10 cellular contexts compared by ENCODE assay signal in genomic region chr15:70741677-70742293, GRCh38. TPM values are rescaled to one million over a fixed set of nuclear protein-coding genes. Genes with fewer than 3 reads are reported as not detected.
DNase-seq lines count a peak whose midpoint lies in the region; ATAC-seq, FAIRE-seq and TF ChIP-seq lines count a peak whose summit lies in the region.
"Had no signal": no experiment of that assay in that cellular context is flagged by ENCODE, and none has a peak within 500 bp of the region (broad histone marks: within the 10 kb centered on the region; RNA-seq: fewer than 3 reads in every experiment).

No MANE protein-coding gene starts in this region.

- no peak overlapping the region for H3K27ac Mint-ChIP-seq in CD4-positive, alpha-beta T cell
- H3K27ac Mint-ChIP-seq: effector memory CD8-positive, alpha-beta T cell had no signal

- intact Hi-C loops in CD4-positive, alpha-beta T cell (cut with DNase I, micrococcal nuclease) = no loop called here

- no peak overlapping the region for H3K4me3 Mint-ChIP-seq in CD4-positive, alpha-beta T cell
- H3K4me3 Mint-ChIP-seq: effector memory CD8-positive, alpha-beta T cell had no signal

- H3K9ac ChIP-seq in adipocyte (ENCODE audit: low read length) = peak overlapping the region; percentile 65

- no peaks in the 10 kb centered on the region for H3K9me3 Mint-ChIP-seq in CD4-positive, alpha-beta T cell
- H3K9me3 Mint-ChIP-seq: effector memory CD8-positive, alpha-beta T cell had no signal

- TF ChIP-seq CTCF in CD4-positive, alpha-beta T cell (IDR thresholded peaks at IDR 0.05) = no peak

- peaks cover 34% of the 10 kb centered on the region for H3K4me1 ChIP-seq in adipocyte (ENCODE audit: control insufficient read depth, insufficient read depth, low read length)

- no peaks in the 10 kb centered on the region for H3K27me3 ChIP-seq in adipocyte (replicated peaks; ENCODE audit: control insufficient read depth, insufficient read depth, low read length)
- no peaks in the 10 kb centered on the region for H3K27me3 ChIP-seq in CD4-positive, alpha-beta T cell (ENCODE audit: control insufficient read depth, insufficient read depth, low read length)

- POLR2A ChIA-PET in CD4-positive, alpha-beta T cell (lab: Charles Lee) = no interaction called here

- no peaks in the 10 kb centered on the region for H3K36me3 ChIP-seq in adipocyte (ENCODE audit: control insufficient read depth, insufficient read depth, low read length, severe bottlenecking)

- ATAC-seq in GM19035 (IDR thresholded peaks at IDR 0.05; ENCODE audit: unreplicated experiment) = no peak
- no peak for ATAC-seq in CD4-positive, alpha-beta T cell (ENCODE audit: poor library complexity)
- ATAC-seq: effector memory CD8-positive, alpha-beta T cell had no signal

- DNase-seq in SKM-1 treated with dmso at 0.1 percent for 144 hours (lab: John Stamatoyannopoulos, UW; ENCODE audit: unreplicated experiment) (peak; percentile 49), SKM-1 (lab: John Stamatoyannopoulos, UW; ENCODE audit: unreplicated experiment) (no peak), adipocyte (ENCODE audit: low read depth) (peak; percentile 59), kidney tubule cell (ENCODE audit: low spot score) (peak; percentile 47), urothelium cell line (ENCODE audit: low spot score) (peak; percentile 20), frontal cortex (ENCODE audit: low spot score in 2 of 2) (no peak)
- DNase-seq in CD4-positive, alpha-beta T cell = no peak
- DNase-seq: effector memory CD8-positive, alpha-beta T cell; NCI-H1694 treated with DMSO at 0.1 percent for 48 hours had no signal

- FAIRE-seq in urothelium cell line (lab: Jason Lieb, UNC) = no peak
- no peak for FAIRE-seq in frontal cortex (lab: Jason Lieb, UNC)

- peak overlapping the region; percentile 49 for H3K4me3 ChIP-seq in adipocyte (ENCODE audit: low read length)

- CTCF ChIA-PET in CD4-positive, alpha-beta T cell (lab: Charles Lee) = no interaction called here

- no peak overlapping the region for H3K27ac ChIP-seq in CD4-positive, alpha-beta T cell (ENCODE audit: low read depth, low read length)

- H3K4me1 Mint-ChIP-seq in CD4-positive, alpha-beta T cell (ENCODE audit: low read depth) = no peaks in the 10 kb centered on the region

- H3K27me3 Mint-ChIP-seq in CD4-positive, alpha-beta T cell = peaks cover 4% of the 10 kb centered on the region

- H3K36me3 Mint-ChIP-seq in CD4-positive, alpha-beta T cell (ENCODE audit: low read depth) = no peaks in the 10 kb centered on the region

- H3K9me3 ChIP-seq in adipocyte (ENCODE audit: control insufficient read depth, low read length) = no peaks in the 10 kb centered on the region
- H3K9me3 ChIP-seq in CD4-positive, alpha-beta T cell (ENCODE audit: control insufficient read depth, low read length) = no peaks in the 10 kb centered on the region

RNA-seq across cellular contexts. Expression of gene UACA, which starts 21.6 kb away (rescaled TPM):
- total RNA-seq in frontal cortex = 22.0 TPM
- 1 to 10 TPM; 1.1 to 1.5 TPM for total RNA-seq in CD4-positive, alpha-beta T cell

Comparison
In these comparisons a context has a peak if more than half of its experiments do, and no peak if none do; other contexts are left out.
1. DNase-seq: peak in SKM-1 treated with dmso at 0.1 percent for 144 hours (single experiment), adipocyte (single experiment), kidney tubule cell (single experiment) and urothelium cell line (single experiment); none in SKM-1 (single experiment), frontal cortex (0 of 2) and CD4-positive, alpha-beta T cell (0 of 10).